9 cellular contexts compared by ENCODE assay signal in the genomic region with DNA sequence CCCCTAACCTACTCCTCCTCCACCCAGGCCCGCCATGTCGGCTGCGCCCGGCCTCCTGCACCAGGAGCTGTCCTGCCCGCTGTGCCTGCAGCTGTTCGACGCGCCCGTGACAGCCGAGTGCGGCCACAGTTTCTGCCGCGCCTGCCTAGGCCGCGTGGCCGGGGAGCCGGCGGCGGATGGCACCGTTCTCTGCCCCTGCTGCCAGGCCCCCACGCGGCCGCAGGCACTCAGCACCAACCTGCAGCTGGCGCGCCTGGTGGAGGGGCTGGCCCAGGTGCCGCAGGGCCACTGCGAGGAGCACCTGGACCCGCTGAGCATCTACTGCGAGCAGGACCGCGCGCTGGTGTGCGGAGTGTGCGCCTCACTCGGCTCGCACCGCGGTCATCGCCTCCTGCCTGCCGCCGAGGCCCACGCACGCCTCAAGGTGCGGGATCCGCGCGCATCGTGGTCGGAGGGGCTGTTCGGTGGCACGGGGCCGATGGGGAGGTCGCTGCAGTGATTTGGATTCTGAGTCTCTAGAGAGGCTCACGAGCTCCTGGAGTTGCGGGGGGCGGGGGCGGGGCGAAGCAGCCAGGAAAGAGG. TPM values are rescaled to one million over a fixed set of nuclear protein-coding genes. Genes with fewer than 3 reads are reported as not detected.
DNase-seq lines count a peak whose midpoint lies in the region; ATAC-seq, FAIRE-seq and TF ChIP-seq lines count a peak whose summit lies in the region.
"Had no signal": no experiment of that assay in that cellular context is flagged by ENCODE, and none has a peak within 500 bp of the region (broad histone marks: within the 10 kb centered on the region; RNA-seq: fewer than 3 reads in every experiment).

No MANE protein-coding gene starts in this region.

- no peaks in the 10 kb centered on the region for H3K36me3 Mint-ChIP-seq in activated T-helper 2 cell treated with anti-CD3 and anti-CD28 coated beads, Interferon-gamma antibody, Interleukin-2, Interleukin-4, amounts not matched to agents 10 μg/mL and 5 μg/mL and 100 μg/mL, durations not matched to agents 14 hours and 24 hours and 36 hours (ENCODE audit: low read depth)

- H3K4me3 Mint-ChIP-seq in activated T-helper 2 cell treated with anti-CD3 and anti-CD28 coated beads, Interferon-gamma antibody, Interleukin-2, Interleukin-4, amounts not matched to agents 10 μg/mL and 5 μg/mL and 100 μg/mL, durations not matched to agents 14 hours and 24 hours and 36 hours (ENCODE audit: low read depth) = no peak overlapping the region

- H3K9me3 ChIP-seq in K562 (replicated peaks; ENCODE audit: control insufficient read depth, insufficient read depth, low read depth, low read length) (no peaks in the 10 kb centered on the region), keratinocyte (ENCODE audit: control insufficient read depth, low read depth, low read length) (no peaks in the 10 kb centered on the region), stomach (no peaks in the 10 kb centered on the region)

- H3K36me3 ChIP-seq in K562 (ENCODE audit: control insufficient read depth, insufficient read depth, low read length) = no peaks in the 10 kb centered on the region
- H3K36me3 ChIP-seq in keratinocyte (ENCODE audit: control insufficient read depth in 2 of 2, extremely low read depth in 1 of 2, insufficient read depth in 2 of 2, low read length in 2 of 2) = no peaks in the 10 kb centered on the region
- no peaks in the 10 kb centered on the region for H3K36me3 ChIP-seq in stomach

- TF ChIP-seq EP300 in K562 (IDR thresholded peaks at IDR 0.05; ENCODE audit: low read length) = no peak
- no peak for TF ChIP-seq EP300 in stomach (IDR thresholded peaks at IDR 0.05)

- no peaks in the 10 kb centered on the region for H3K9me3 Mint-ChIP-seq in activated T-helper 2 cell treated with anti-CD3 and anti-CD28 coated beads, Interferon-gamma antibody, Interleukin-2, Interleukin-4, amounts not matched to agents 10 μg/mL and 5 μg/mL and 100 μg/mL, durations not matched to agents 14 hours and 24 hours and 36 hours

- in situ Hi-C loops in K562 (cut with MboI) = no loop called here

- H3K27me3 Mint-ChIP-seq in activated T-helper 2 cell treated with anti-CD3 and anti-CD28 coated beads, Interferon-gamma antibody, Interleukin-2, Interleukin-4, amounts not matched to agents 10 μg/mL and 5 μg/mL and 100 μg/mL, durations not matched to agents 14 hours and 24 hours and 36 hours (ENCODE audit: low read depth) = peaks cover 38% of the 10 kb centered on the region

- no peak for TF ChIP-seq RAD21 in K562 (CRISPR knock-in tag; conservative IDR thresholded peaks at IDR 0.05 in 1 of 2, IDR thresholded peaks at IDR 0.05 in 1 of 2)

- no peaks in the 10 kb centered on the region for H3K9me1 ChIP-seq in K562 (ENCODE audit: control insufficient read depth, insufficient read depth, low read length)
- no peaks in the 10 kb centered on the region for H3K9me1 ChIP-seq in keratinocyte (ENCODE audit: control insufficient read depth, extremely low read depth, insufficient read depth, low read length)

- peaks cover 0 to 41% of the 10 kb centered on the region in 2 experiments; a peak in 4 of 5 replicates for H3K4me1 ChIP-seq in K562 (replicated peaks in 1 of 2; ENCODE audit: control insufficient read depth in 2 of 2, insufficient read depth in 2 of 2, low read length in 2 of 2)
- peaks cover 9% of the 10 kb centered on the region for H3K4me1 ChIP-seq in keratinocyte (ENCODE audit: control insufficient read depth, extremely low read depth, insufficient read depth, low read length)
- H3K4me1 ChIP-seq in stomach = peaks cover 25 to 30% (median 28%) of the 10 kb centered on the region in 4 donors

- H4K20me1 ChIP-seq in K562 (replicated peaks; ENCODE audit: control insufficient read depth, insufficient read depth, low read length) = no peaks in the 10 kb centered on the region
- no peaks in the 10 kb centered on the region for H4K20me1 ChIP-seq in keratinocyte (ENCODE audit: control insufficient read depth, extremely low read depth, insufficient read depth, low read length)

- intact Hi-C loops in K562 (cut with micrococcal nuclease) (no loop called here), stomach (cut with DNase I; ENCODE audit: low total_unique reads) (no loop called here)
- intact Hi-C loops in activated T-helper 2 cell treated with anti-CD3 and anti-CD28 coated beads, Interferon-gamma antibody, Interleukin-2, Interleukin-4, amounts not matched to agents 10 μg/mL and 5 μg/mL and 100 μg/mL, durations not matched to agents 14 hours and 24 hours and 36 hours (cut with micrococcal nuclease) = loop anchor here (5.0 kb wide), 1 partner anchor 83 kb away; no protein-coding TSS in a partner anchor

- dilution Hi-C loops in keratinocyte (cut with MboI; ENCODE audit: extremely low pct_ligation_motif_present, low sequenced_read_pairs) = no loop called here

- FAIRE-seq in K562 (lab: Jason Lieb, UNC) = no peak
- no peak for FAIRE-seq in keratinocyte (lab: Jason Lieb, UNC)
- FAIRE-seq in frontal cortex (lab: Jason Lieb, UNC) = no peak

- peak; percentile 8 for DNase-seq in NCI-H2107 (lab: John Stamatoyannopoulos, UW)
- DNase-seq in NCI-H2107 treated with DMSO at 0.1 percent for 48 hours (lab: John Stamatoyannopoulos, UW; ENCODE audit: unreplicated experiment) = no peak
- no peak for DNase-seq in K562 (ENCODE audit: extremely low read depth in 1 of 4, low spot score in 3 of 4)
- no peak for DNase-seq in keratinocyte (ENCODE audit: low read depth, low spot score)
- DNase-seq in stomach = no peak
- DNase-seq in frontal cortex (ENCODE audit: low spot score in 2 of 2) = no peak
- no peak for DNase-seq in activated T-helper 2 cell treated with anti-CD3 and anti-CD28 coated beads, Interferon-gamma antibody, Interleukin-2, Interleukin-4, amounts not matched to agents 10 μg/mL and 5 μg/mL and 100 μg/mL, durations not matched to agents 14 hours and 24 hours and 36 hours (ENCODE audit: low spot score)
- DNase-seq: AML-193 had no signal

- TF ChIP-seq CTCF in K562 (IDR thresholded peaks at IDR 0.05 in 2 of 3, conservative IDR thresholded peaks at IDR 0.05 in 1 of 3; ENCODE audit: insufficient read depth in 2 of 3, low read depth in 1 of 3, low read length in 3 of 3) = no peak
- TF ChIP-seq CTCF in keratinocyte (optimal IDR thresholded peaks at IDR 0.05 in 1 of 3, IDR thresholded peaks at IDR 0.05 in 1 of 3, conservative IDR thresholded peaks at IDR 0.05 in 1 of 3; ENCODE audit: extremely low read depth in 1 of 3, insufficient read depth in 2 of 3, low read length in 3 of 3) = no peak
- TF ChIP-seq CTCF in stomach (IDR thresholded peaks at IDR 0.05) = no peak

- WGBS in K562 (ENCODE audit: insufficient coverage, low coverage, missing lambda C conversion rate) = 40% methylated on average over 40 of the region's 58 CpGs
- WGBS in stomach, 5 donors = 0 to 21% (median 4%) methylated on average over 10 to 58 of the region's 58 CpGs

- H3K79me2 ChIP-seq in K562 (ENCODE audit: control insufficient read depth, insufficient read depth, low read length) (no peaks in the 10 kb centered on the region), keratinocyte (ENCODE audit: control insufficient read depth, insufficient read depth, low read length) (no peaks in the 10 kb centered on the region)

- H3K27ac ChIP-seq in K562 (ENCODE audit: extremely low read depth, low read depth, low read length) (no peak overlapping the region), keratinocyte (ENCODE audit: control insufficient read depth, insufficient read depth, low read length) (no peak overlapping the region), stomach (no peak overlapping the region)

- H3K9ac ChIP-seq in K562 (ENCODE audit: insufficient read depth in 1 of 2, low read depth in 2 of 2, low read length in 2 of 2) = peak overlapping the region in 1 of 2 experiments; percentile 88; a peak in 1 of 4 replicates
- H3K9ac ChIP-seq in keratinocyte (ENCODE audit: control insufficient read depth, extremely low read depth, insufficient read depth, low read length) = no peak overlapping the region

- POLR2A ChIA-PET in K562 (lab: Yijun Ruan, JAX) = interaction anchor here (0.9 to 4.0 kb wide), 8 partner anchors 10 to 32 kb away, joined by 3 to 33 read pairs (median 6); a partner anchor contains a TSS

- H3K27me3 ChIP-seq in K562 (ENCODE audit: control insufficient read depth in 2 of 2, insufficient read depth in 2 of 2, low read length in 2 of 2) (no peaks in the 10 kb centered on the region), keratinocyte (ENCODE audit: control insufficient read depth, extremely low read depth, insufficient read depth, low read length) (peaks cover 48% of the 10 kb centered on the region), stomach (peaks cover 4 to 71% (median 47%) of the 10 kb centered on the region in 3 donors)

- TF ChIP-seq POLR2A in K562 (conservative IDR thresholded peaks at IDR 0.05) = no peak
- TF ChIP-seq POLR2A in stomach (IDR thresholded peaks at IDR 0.05) = no peak

- CTCF ChIA-PET in K562 (lab: Yijun Ruan, JAX; ENCODE audit: low intra/inter-chr PET ratio) = interaction anchor here (0.6 kb wide), 1 partner anchor 25 kb away, joined by 6 read pairs; no protein-coding TSS in a partner anchor

- H3K4me3 ChIP-seq in K562 (peak overlapping the region; percentile 41), keratinocyte (ENCODE audit: control insufficient read depth in 2 of 3, extremely low read depth in 1 of 3, insufficient read depth in 2 of 3, low read depth in 1 of 3, low read length in 3 of 3) (peak overlapping the region; percentile 27 to 38 (median 37)), stomach (peak overlapping the region; percentile 39 to 61 (median 46))

- ATAC-seq in K562 = peak; percentile 45
- no peak for ATAC-seq in HG03045 (IDR thresholded peaks at IDR 0.05; ENCODE audit: unreplicated experiment)

- BruUV-seq in K562 (replicated peaks; lab: Mats Ljungman, UMichigan) = no TSS peak

- H3K27ac Mint-ChIP-seq in activated T-helper 2 cell treated with anti-CD3 and anti-CD28 coated beads, Interferon-gamma antibody, Interleukin-2, Interleukin-4, amounts not matched to agents 10 μg/mL and 5 μg/mL and 100 μg/mL, durations not matched to agents 14 hours and 24 hours and 36 hours = no peak overlapping the region

- peak overlapping the region; percentile 75 for H3K4me2 ChIP-seq in K562 (ENCODE audit: insufficient read depth, low read length)
- peak overlapping the region; percentile 74 for H3K4me2 ChIP-seq in keratinocyte (ENCODE audit: control insufficient read depth, extremely low read depth, insufficient read depth, low read depth, low read length)

- peak overlapping the region; percentile 80 for H2AFZ ChIP-seq in K562 (ENCODE audit: low read depth, low read length)
- no peak overlapping the region for H2AFZ ChIP-seq in keratinocyte (ENCODE audit: control insufficient read depth, low read length)

- peaks cover 15% of the 10 kb centered on the region for H3K4me1 Mint-ChIP-seq in activated T-helper 2 cell treated with anti-CD3 and anti-CD28 coated beads, Interferon-gamma antibody, Interleukin-2, Interleukin-4, amounts not matched to agents 10 μg/mL and 5 μg/mL and 100 μg/mL, durations not matched to agents 14 hours and 24 hours and 36 hours (ENCODE audit: low read depth)

RNA-seq across cellular contexts. Expression of a gene that starts 0.9 kb away (rescaled TPM):
- 0.14 and 0.23 TPM in 2 replicates for total RNA-seq in K562 (2011; cell fraction: chromatin; rRNA removed; ENCODE audit: low replicate concordance)
- 0.17 and 0.26 TPM in 2 replicates for total RNA-seq in K562 (2011; cell fraction: nucleolus; rRNA removed)
- 0.15 and 0.31 TPM in 2 replicates for total RNA-seq in K562 (2011; cell fraction: nucleoplasm; rRNA removed)
- total RNA-seq in K562 (2014; rRNA removed) = not detected in 2 replicates
- total RNA-seq in K562 (2014; rRNA removed; fragmentation: Illumina TruSeq; extraction: Trizol) = under 0.01 and 0.03 TPM in 2 replicates
- total RNA-seq in K562 (2015; rRNA removed; fragmentation: Illumina TruSeq; extraction: Trizol) = not detected in 2 replicates
- not detected in 2 replicates for total RNA-seq in K562 (2021)
- polyA plus RNA-seq in K562 (2011; rRNA removed) = 0.01 TPM in 1 of 2 replicates, not detected in the other
- polyA plus RNA-seq in K562 (2011; cell fraction: cytosol; rRNA removed) = 0.01 and 0.03 TPM in 2 replicates
- polyA plus RNA-seq in K562 (2011; cell fraction: nucleus; rRNA removed) = 0.04 TPM in 2 replicates
- polyA plus RNA-seq in K562 (2012) = 0.03 TPM in 1 of 2 replicates, not detected in the other
- polyA plus RNA-seq in K562 (2014; fragmentation: Illumina TruSeq; extraction: Trizol) = not detected in 2 replicates
- not detected for polyA plus RNA-seq in K562 (2014; fragmentation: Nextera tagmentation; extraction: Ambion mirVana)
- not detected in 2 replicates for polyA plus RNA-seq in K562 (2014; rRNA removed)
- not detected in 2 replicates for polyA minus RNA-seq in K562 (2011; rRNA and poly(A)+ RNA removed)
- polyA minus RNA-seq in K562 (2011; cell fraction: cytosol; rRNA and poly(A)+ RNA removed) = not detected in 2 replicates
- 0.11 TPM in 1 of 2 replicates, not detected in the other for polyA minus RNA-seq in K562 (2011; cell fraction: nucleus; rRNA and poly(A)+ RNA removed)
- under 0.01 TPM in 1 of 3 replicates, not detected in the others for polyA plus RNA-seq in keratinocyte
- polyA plus RNA-seq in keratinocyte (2011; ENCODE audit: low read depth) = 0.06 TPM
- not detected in 2 replicates for polyA plus RNA-seq in keratinocyte (2011; cell fraction: cytosol; rRNA removed)
- polyA plus RNA-seq in keratinocyte (2011; cell fraction: nucleus; rRNA removed) = 0.01 and 0.04 TPM in 2 replicates
- polyA plus RNA-seq in keratinocyte (2012; ENCODE audit: low replicate concordance) = 0.06 TPM in 1 of 2 replicates, not detected in the other
- polyA minus RNA-seq in keratinocyte = not detected in 3 replicates
- polyA minus RNA-seq in keratinocyte (2011; cell fraction: cytosol; rRNA and poly(A)+ RNA removed) = not detected
- not detected in 2 replicates for polyA minus RNA-seq in keratinocyte (2011; cell fraction: nucleus; rRNA and poly(A)+ RNA removed)
- under 1 TPM in 1 of 5 donors, not detected in 4; under 0.01 TPM for total RNA-seq in stomach
- polyA plus RNA-seq in stomach = under 1 TPM in 2 of 3 donors, not detected in 1; 0.10 to 0.15 TPM
- total RNA-seq in frontal cortex = 1.2 TPM
- 0.11 TPM in 1 of 2 replicates, not detected in the other for total RNA-seq in activated T-helper 2 cell treated with anti-CD3 and anti-CD28 coated beads, Interferon-gamma antibody, Interleukin-2, Interleukin-4, amounts not matched to agents 10 μg/mL and 5 μg/mL and 100 μg/mL, durations not matched to agents 14 hours and 24 hours and 36 hours

RNA-seq across cellular contexts. Expression of a gene that starts 2.1 kb away (rescaled TPM):
- total RNA-seq in K562 (2011; cell fraction: chromatin; rRNA removed; ENCODE audit: low replicate concordance) = not detected in 2 replicates
- total RNA-seq in K562 (2011; cell fraction: nucleolus; rRNA removed) = not detected in 2 replicates
- total RNA-seq in K562 (2011; cell fraction: nucleoplasm; rRNA removed) = not detected in 2 replicates
- not detected in 2 replicates for total RNA-seq in K562 (2014; rRNA removed)
- total RNA-seq in K562 (2014; rRNA removed; fragmentation: Illumina TruSeq; extraction: Trizol) = not detected in 2 replicates
- not detected in 2 replicates for total RNA-seq in K562 (2015; rRNA removed; fragmentation: Illumina TruSeq; extraction: Trizol)
- total RNA-seq in K562 (2021) = not detected in 2 replicates
- polyA plus RNA-seq in K562 (2011; rRNA removed) = not detected in 2 replicates
- polyA plus RNA-seq in K562 (2011; cell fraction: cytosol; rRNA removed) = not detected in 2 replicates
- not detected in 2 replicates for polyA plus RNA-seq in K562 (2011; cell fraction: nucleus; rRNA removed)
- not detected in 2 replicates for polyA plus RNA-seq in K562 (2012)
- polyA plus RNA-seq in K562 (2014; fragmentation: Illumina TruSeq; extraction: Trizol) = not detected in 2 replicates
- polyA plus RNA-seq in K562 (2014; fragmentation: Nextera tagmentation; extraction: Ambion mirVana) = not detected
- polyA plus RNA-seq in K562 (2014; rRNA removed) = not detected in 2 replicates
- polyA minus RNA-seq in K562 (2011; rRNA and poly(A)+ RNA removed) = not detected in 2 replicates
- not detected in 2 replicates for polyA minus RNA-seq in K562 (2011; cell fraction: cytosol; rRNA and poly(A)+ RNA removed)
- polyA minus RNA-seq in K562 (2011; cell fraction: nucleus; rRNA and poly(A)+ RNA removed) = not detected in 2 replicates
- not detected in 3 replicates for polyA plus RNA-seq in keratinocyte
- 5.0 TPM for polyA plus RNA-seq in keratinocyte (2011; ENCODE audit: low read depth)
- not detected in 2 replicates for polyA plus RNA-seq in keratinocyte (2011; cell fraction: cytosol; rRNA removed)
- polyA plus RNA-seq in keratinocyte (2011; cell fraction: nucleus; rRNA removed) = 0.17 TPM in 1 of 2 replicates, not detected in the other
- 9.4 TPM in 1 of 2 replicates, not detected in the other for polyA plus RNA-seq in keratinocyte (2012; ENCODE audit: low replicate concordance)
- polyA minus RNA-seq in keratinocyte = not detected in 3 replicates
- polyA minus RNA-seq in keratinocyte (2011; cell fraction: cytosol; rRNA and poly(A)+ RNA removed) = not detected
- not detected in 2 replicates for polyA minus RNA-seq in keratinocyte (2011; cell fraction: nucleus; rRNA and poly(A)+ RNA removed)
- total RNA-seq in stomach = not detected
- not detected for polyA plus RNA-seq in stomach
- 0.41 TPM for total RNA-seq in frontal cortex
- not detected in 2 replicates for total RNA-seq in activated T-helper 2 cell treated with anti-CD3 and anti-CD28 coated beads, Interferon-gamma antibody, Interleukin-2, Interleukin-4, amounts not matched to agents 10 μg/mL and 5 μg/mL and 100 μg/mL, durations not matched to agents 14 hours and 24 hours and 36 hours

RNA-seq across cellular contexts. Expression of a gene that starts 12.2 kb away (rescaled TPM):
- total RNA-seq in K562 (2011; cell fraction: chromatin; rRNA removed; ENCODE audit: low replicate concordance) = 0.56 and 0.97 TPM in 2 replicates
- 2.9 and 3.0 TPM in 2 replicates for total RNA-seq in K562 (2011; cell fraction: nucleolus; rRNA removed)
- total RNA-seq in K562 (2011; cell fraction: nucleoplasm; rRNA removed) = 1.1 and 1.4 TPM in 2 replicates
- 27.7 and 30.4 TPM in 2 replicates for total RNA-seq in K562 (2014; rRNA removed)
- 3.6 and 4.5 TPM in 2 replicates for total RNA-seq in K562 (2014; rRNA removed; fragmentation: Illumina TruSeq; extraction: Trizol)
- total RNA-seq in K562 (2015; rRNA removed; fragmentation: Illumina TruSeq; extraction: Trizol) = 22.9 and 24.3 TPM in 2 replicates
- total RNA-seq in K562 (2021) = 15.4 and 16.5 TPM in 2 replicates
- 4.1 and 33.8 TPM in 2 replicates for polyA plus RNA-seq in K562 (2011; rRNA removed)
- 21.4 and 58.6 TPM in 2 replicates for polyA plus RNA-seq in K562 (2011; cell fraction: cytosol; rRNA removed)
- 5.5 and 35.3 TPM in 2 replicates for polyA plus RNA-seq in K562 (2011; cell fraction: nucleus; rRNA removed)
- polyA plus RNA-seq in K562 (2012) = 35.1 and 67.9 TPM in 2 replicates
- 6.0 and 6.8 TPM in 2 replicates for polyA plus RNA-seq in K562 (2014; fragmentation: Illumina TruSeq; extraction: Trizol)
- 1 to 10 TPM; 1.3 to 1.6 TPM for polyA plus RNA-seq in K562 (2014; fragmentation: Nextera tagmentation; extraction: Ambion mirVana)
- polyA plus RNA-seq in K562 (2014; rRNA removed) = 25.6 and 28.4 TPM in 2 replicates
- 1.2 and 5.5 TPM in 2 replicates for polyA minus RNA-seq in K562 (2011; rRNA and poly(A)+ RNA removed)
- 2.9 and 23.3 TPM in 2 replicates for polyA minus RNA-seq in K562 (2011; cell fraction: cytosol; rRNA and poly(A)+ RNA removed)
- polyA minus RNA-seq in K562 (2011; cell fraction: nucleus; rRNA and poly(A)+ RNA removed) = 1.3 and 10.3 TPM in 2 replicates
- 46.4 to 84.9 TPM (median 58.1 TPM) in 3 replicates for polyA plus RNA-seq in keratinocyte
- polyA plus RNA-seq in keratinocyte (2011; ENCODE audit: low read depth) = 18.4 TPM
- polyA plus RNA-seq in keratinocyte (2011; cell fraction: cytosol; rRNA removed) = 33.0 and 90.8 TPM in 2 replicates
- 21.8 and 25.3 TPM in 2 replicates for polyA plus RNA-seq in keratinocyte (2011; cell fraction: nucleus; rRNA removed)
- 82.2 and 114 TPM in 2 replicates for polyA plus RNA-seq in keratinocyte (2012; ENCODE audit: low replicate concordance)
- 25.1 to 88.4 TPM (median 60.1 TPM) in 3 replicates for polyA minus RNA-seq in keratinocyte
- 162 TPM for polyA minus RNA-seq in keratinocyte (2011; cell fraction: cytosol; rRNA and poly(A)+ RNA removed)
- 11.1 and 12.3 TPM in 2 replicates for polyA minus RNA-seq in keratinocyte (2011; cell fraction: nucleus; rRNA and poly(A)+ RNA removed)
- total RNA-seq in stomach = 100 to 1,000 TPM in 1 of 5 donors, 10 to 100 TPM in 4; 10.5 to 484 (median 29.8) TPM
- 10 to 100 TPM; 35.7 to 64.9 (median 49.9) TPM for polyA plus RNA-seq in stomach
- total RNA-seq in frontal cortex = 1.6 TPM
- total RNA-seq in activated T-helper 2 cell treated with anti-CD3 and anti-CD28 coated beads, Interferon-gamma antibody, Interleukin-2, Interleukin-4, amounts not matched to agents 10 μg/mL and 5 μg/mL and 100 μg/mL, durations not matched to agents 14 hours and 24 hours and 36 hours = 15.1 and 15.3 TPM in 2 replicates

RNA-seq across cellular contexts. Expression of a gene that starts 34.9 kb away (rescaled TPM):
- total RNA-seq in K562 (2011; cell fraction: chromatin; rRNA removed; ENCODE audit: low replicate concordance) = 999 and 1,269 TPM in 2 replicates
- total RNA-seq in K562 (2011; cell fraction: nucleolus; rRNA removed) = 423 and 458 TPM in 2 replicates
- 715 and 1,004 TPM in 2 replicates for total RNA-seq in K562 (2011; cell fraction: nucleoplasm; rRNA removed)
- total RNA-seq in K562 (2014; rRNA removed) (64.1 and 78.7 TPM in 2 replicates), K562 (2014; rRNA removed; fragmentation: Illumina TruSeq; extraction: Trizol) (74.7 and 94.2 TPM in 2 replicates), K562 (2015; rRNA removed; fragmentation: Illumina TruSeq; extraction: Trizol) (87.2 and 107 TPM in 2 replicates), K562 (2021) (492 and 570 TPM in 2 replicates), stomach (100 to 1,000 TPM in 2 of 5 donors, 10 to 100 TPM in 3; 41.1 to 133 (median 60.3) TPM), frontal cortex (36.3 TPM)
- polyA plus RNA-seq in K562 (2011; rRNA removed) (205 and 240 TPM in 2 replicates), K562 (2014; fragmentation: Illumina TruSeq; extraction: Trizol) (370 and 458 TPM in 2 replicates), K562 (2014; fragmentation: Nextera tagmentation; extraction: Ambion mirVana) (10 to 100 TPM; 43.9 to 59.5 TPM), K562 (2014; rRNA removed) (501 and 575 TPM in 2 replicates), keratinocyte (88.0 to 210 TPM (median 199 TPM) in 3 replicates), stomach (100 to 1,000 TPM; 130 to 175 (median 135) TPM)
- 204 and 212 TPM in 2 replicates for polyA plus RNA-seq in K562 (2011; cell fraction: cytosol; rRNA removed)
- polyA plus RNA-seq in K562 (2011; cell fraction: nucleus; rRNA removed) = 500 and 575 TPM in 2 replicates
- polyA plus RNA-seq in K562 (2012) = 447 and 1,379 TPM in 2 replicates
- polyA minus RNA-seq in K562 (2011; rRNA and poly(A)+ RNA removed) = 120 and 138 TPM in 2 replicates
- polyA minus RNA-seq in K562 (2011; cell fraction: cytosol; rRNA and poly(A)+ RNA removed) = 244 and 341 TPM in 2 replicates
- polyA minus RNA-seq in K562 (2011; cell fraction: nucleus; rRNA and poly(A)+ RNA removed) = 188 and 261 TPM in 2 replicates
- 138 TPM for polyA plus RNA-seq in keratinocyte (2011; ENCODE audit: low read depth)
- 50.2 and 69.9 TPM in 2 replicates for polyA plus RNA-seq in keratinocyte (2011; cell fraction: cytosol; rRNA removed)
- polyA plus RNA-seq in keratinocyte (2011; cell fraction: nucleus; rRNA removed) = 170 and 201 TPM in 2 replicates
- 196 and 474 TPM in 2 replicates for polyA plus RNA-seq in keratinocyte (2012; ENCODE audit: low replicate concordance)
- 44.0 to 226 TPM (median 102 TPM) in 3 replicates for polyA minus RNA-seq in keratinocyte
- polyA minus RNA-seq in keratinocyte (2011; cell fraction: cytosol; rRNA and poly(A)+ RNA removed) = 112 TPM
- 53.8 and 89.2 TPM in 2 replicates for polyA minus RNA-seq in keratinocyte (2011; cell fraction: nucleus; rRNA and poly(A)+ RNA removed)
- 874 and 904 TPM in 2 replicates for total RNA-seq in activated T-helper 2 cell treated with anti-CD3 and anti-CD28 coated beads, Interferon-gamma antibody, Interleukin-2, Interleukin-4, amounts not matched to agents 10 μg/mL and 5 μg/mL and 100 μg/mL, durations not matched to agents 14 hours and 24 hours and 36 hours

RNA-seq across cellular contexts. Expression of a gene that starts 45.0 kb away (rescaled TPM):
- total RNA-seq in K562 (2011; cell fraction: chromatin; rRNA removed; ENCODE audit: low replicate concordance) = 0.86 and 2.0 TPM in 2 replicates
- total RNA-seq in K562 (2011; cell fraction: nucleolus; rRNA removed) = 0.92 and 1.2 TPM in 2 replicates
- total RNA-seq in K562 (2011; cell fraction: nucleoplasm; rRNA removed) = 0.53 and 0.73 TPM in 2 replicates
- total RNA-seq in K562 (2014; rRNA removed) = 0.29 and 0.50 TPM in 2 replicates
- total RNA-seq in K562 (2014; rRNA removed; fragmentation: Illumina TruSeq; extraction: Trizol) = 0.25 and 0.35 TPM in 2 replicates
- 1.6 TPM in 2 replicates for total RNA-seq in K562 (2015; rRNA removed; fragmentation: Illumina TruSeq; extraction: Trizol)
- total RNA-seq in K562 (2021) = 0.98 and 1.3 TPM in 2 replicates
- 0.32 and 0.99 TPM in 2 replicates for polyA plus RNA-seq in K562 (2011; rRNA removed)
- 0.64 and 0.99 TPM in 2 replicates for polyA plus RNA-seq in K562 (2011; cell fraction: cytosol; rRNA removed)
- 2.0 and 3.3 TPM in 2 replicates for polyA plus RNA-seq in K562 (2011; cell fraction: nucleus; rRNA removed)
- 1.7 and 5.3 TPM in 2 replicates for polyA plus RNA-seq in K562 (2012)
- 0.27 and 0.53 TPM in 2 replicates for polyA plus RNA-seq in K562 (2014; fragmentation: Illumina TruSeq; extraction: Trizol)
- under 1 TPM; 0.01 to 0.03 TPM for polyA plus RNA-seq in K562 (2014; fragmentation: Nextera tagmentation; extraction: Ambion mirVana)
- 0.66 and 1.2 TPM in 2 replicates for polyA plus RNA-seq in K562 (2014; rRNA removed)
- 0.28 and 1.3 TPM in 2 replicates for polyA minus RNA-seq in K562 (2011; rRNA and poly(A)+ RNA removed)
- 0.64 and 1.4 TPM in 2 replicates for polyA minus RNA-seq in K562 (2011; cell fraction: cytosol; rRNA and poly(A)+ RNA removed)
- 0.67 and 2.2 TPM in 2 replicates for polyA minus RNA-seq in K562 (2011; cell fraction: nucleus; rRNA and poly(A)+ RNA removed)
- 0.11 to 0.30 TPM (median 0.13 TPM) in 3 replicates for polyA plus RNA-seq in keratinocyte
- 0.14 TPM for polyA plus RNA-seq in keratinocyte (2011; ENCODE audit: low read depth)
- polyA plus RNA-seq in keratinocyte (2011; cell fraction: cytosol; rRNA removed) = 0.06 TPM in 2 replicates
- polyA plus RNA-seq in keratinocyte (2011; cell fraction: nucleus; rRNA removed) = 0.36 and 0.57 TPM in 2 replicates
- polyA plus RNA-seq in keratinocyte (2012; ENCODE audit: low replicate concordance) = 0.13 and 0.35 TPM in 2 replicates
- 0.10 to 1.6 TPM (median 0.13 TPM) in 3 replicates for polyA minus RNA-seq in keratinocyte
- polyA minus RNA-seq in keratinocyte (2011; cell fraction: cytosol; rRNA and poly(A)+ RNA removed) = not detected
- not detected in 2 replicates for polyA minus RNA-seq in keratinocyte (2011; cell fraction: nucleus; rRNA and poly(A)+ RNA removed)
- 100 to 1,000 TPM in 2 of 5 donors, 1 to 10 TPM in 3; 1.8 to 145 (median 7.2) TPM for total RNA-seq in stomach
- 1 to 10 TPM; 1.2 to 3.8 (median 2.6) TPM for polyA plus RNA-seq in stomach
- total RNA-seq in frontal cortex = 2.0 TPM
- 7.0 and 8.4 TPM in 2 replicates for total RNA-seq in activated T-helper 2 cell treated with anti-CD3 and anti-CD28 coated beads, Interferon-gamma antibody, Interleukin-2, Interleukin-4, amounts not matched to agents 10 μg/mL and 5 μg/mL and 100 μg/mL, durations not matched to agents 14 hours and 24 hours and 36 hours
